Comparison of ENCODE assay signal across 12 cellular contexts in the genomic region with DNA sequence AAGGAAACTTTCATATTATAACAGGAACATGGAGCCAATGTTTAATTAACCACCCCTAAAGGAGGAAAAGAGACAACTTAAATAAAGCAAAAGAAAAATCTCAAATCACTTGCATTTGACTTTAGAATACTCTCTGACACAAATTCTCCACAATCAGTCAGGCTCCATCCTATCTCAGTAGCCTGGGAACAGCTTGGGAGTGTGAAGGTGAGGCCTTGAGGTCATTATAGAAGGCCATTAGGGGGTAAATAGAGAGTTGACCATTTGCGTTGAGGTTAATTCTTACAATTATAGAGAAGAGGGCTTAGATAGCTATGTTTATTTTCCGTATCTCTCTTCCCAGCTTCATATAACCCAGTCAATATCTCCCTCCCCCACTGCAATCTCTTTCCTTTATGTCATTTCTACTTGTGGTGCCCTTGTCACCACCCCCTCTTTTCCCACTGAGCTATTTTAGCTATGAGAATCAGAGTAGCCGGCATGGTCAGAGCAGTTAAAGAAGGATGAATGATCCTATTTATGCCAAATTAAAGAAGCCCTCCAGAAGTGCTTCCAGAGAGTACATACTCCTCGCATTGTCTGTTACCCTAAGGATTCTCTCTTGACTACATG.
"Had no signal": no experiment of that assay in that cellular context is flagged by ENCODE, and none has a peak within 500 bp of the region (broad histone marks: within the 10 kb centered on the region; RNA-seq: fewer than 3 reads in every experiment).

No MANE protein-coding gene starts in this region.

- H3K27ac ChIP-seq: breast epithelium, gastrocnemius medialis, sigmoid colon had no signal

- DNase-seq: activated CD4-positive, CD25-positive, alpha-beta regulatory T cell treated with anti-CD3 and anti-CD28 coated beads, Interleukin-2, amount 50 U/mL, for 72 hours; activated naive CD4-positive, alpha-beta T cell treated with Interleukin-2 at 50 U/mL for 16 hours; anterior cingulate cortex; cerebellar nuclear complex; gastrocnemius medialis; left colon; nephron progenitor cell; sigmoid colon; stimulated activated CD4-positive, alpha-beta T cell treated with anti-CD3 and anti-CD28 coated beads, Interleukin-12 subunit alpha, Interleukin-12 subunit beta, amount 100 ng/mL, for 4 hours; stimulated activated CD4-positive, alpha-beta T cell treated with anti-CD3 and anti-CD28 coated beads, Interleukin-2, amount 100 ng/mL, for 24 hours had no signal

- H3K27ac Mint-ChIP-seq: dendritic cell treated with granulocyte-macrophage colony-stimulating factor and Interleukin-4, amounts not matched to agents 40 ng/mL and 50 ng/mL, for 4 days; nephron progenitor cell had no signal

- ATAC-seq: gastrocnemius medialis, left colon had no signal

- H3K4me3 Mint-ChIP-seq: dendritic cell treated with granulocyte-macrophage colony-stimulating factor and Interleukin-4, amounts not matched to agents 40 ng/mL and 50 ng/mL, for 4 days; nephron progenitor cell had no signal

- H3K4me1 ChIP-seq: breast epithelium, gastrocnemius medialis, sigmoid colon had no signal

- H3K36me3 ChIP-seq: breast epithelium, gastrocnemius medialis, sigmoid colon had no signal

- H3K4me3 ChIP-seq: breast epithelium, gastrocnemius medialis, sigmoid colon had no signal

- H3K27me3 ChIP-seq: breast epithelium, gastrocnemius medialis, sigmoid colon had no signal

- H3K9me3 Mint-ChIP-seq: dendritic cell treated with granulocyte-macrophage colony-stimulating factor and Interleukin-4, amounts not matched to agents 40 ng/mL and 50 ng/mL, for 4 days; nephron progenitor cell had no signal

- H3K9me3 ChIP-seq: breast epithelium, gastrocnemius medialis, sigmoid colon had no signal
